Comparison of ENCODE assay signal across 8 cellular contexts in genomic region chr5:151075698-151076331, GRCh38. TPM values are rescaled to one million over a fixed set of nuclear protein-coding genes. Genes with fewer than 3 reads are reported as not detected.
DNase-seq lines count a peak whose midpoint lies in the region; ATAC-seq, FAIRE-seq and TF ChIP-seq lines count a peak whose summit lies in the region.

No MANE protein-coding gene starts in this region.

- H3K9me3 Mint-ChIP-seq in HFFc6 (no peaks in the 10 kb centered on the region), astrocyte (ENCODE audit: unreplicated experiment) (no peaks in the 10 kb centered on the region)

- H3K27ac ChIP-seq in astrocyte (ENCODE audit: low read depth, low read length): peak overlapping the region; percentile 82

- H3K4me2 ChIP-seq in astrocyte (ENCODE audit: low read length): peak overlapping the region; percentile 73

- FAIRE-seq in astrocyte (lab: Jason Lieb, UNC): no peak

- H3K4me3 Mint-ChIP-seq in HFFc6 (peak overlapping the region; percentile 49), astrocyte (ENCODE audit: unreplicated experiment) (no peak overlapping the region)

- peak; percentile 60 for DNase-seq in AG20443 (ENCODE audit: low spot score)
- peak; percentile 67 for DNase-seq in HFFc6
- no peak for DNase-seq in astrocyte (ENCODE audit: low read depth)
- DNase-seq in mucosa of descending colon: peak in 2 of 3 donors; percentile 23 to 70
- DNase-seq in NCI-H1417 treated with DMSO at 0.1 percent for 48 hours (lab: John Stamatoyannopoulos, UW): no peak
- no peak for DNase-seq in AML-193 (lab: John Stamatoyannopoulos, UW)

- H3K9me3 ChIP-seq in astrocyte (ENCODE audit: insufficient read depth, low read depth, low read length): no peaks in the 10 kb centered on the region
- H3K9me3 ChIP-seq in mucosa of descending colon: no peaks in the 10 kb centered on the region

- intact Hi-C loops in mucosa of descending colon (cut with DNase I, micrococcal nuclease): no loop called here

- no peak overlapping the region for H2AFZ ChIP-seq in astrocyte (ENCODE audit: low read depth, low read length)

- no peaks in the 10 kb centered on the region for H3K27me3 Mint-ChIP-seq in HFFc6 (ENCODE audit: insufficient read depth)
- no peaks in the 10 kb centered on the region for H3K27me3 Mint-ChIP-seq in astrocyte (ENCODE audit: low read depth, unreplicated experiment)

- H3K27ac Mint-ChIP-seq in HFFc6: peak overlapping the region; percentile 90
- H3K27ac Mint-ChIP-seq in astrocyte (ENCODE audit: unreplicated experiment): peak overlapping the region; percentile 81

- H3K27me3 ChIP-seq in astrocyte (ENCODE audit: insufficient read depth, low read length): no peaks in the 10 kb centered on the region

- H3K36me3 ChIP-seq in astrocyte (ENCODE audit: insufficient read depth, low read length) (no peaks in the 10 kb centered on the region), mucosa of descending colon (ENCODE audit: low read depth) (no peaks in the 10 kb centered on the region)

- ATAC-seq in mucosa of descending colon: peak; percentile 79
- no peak for ATAC-seq in HG02981 (IDR thresholded peaks at IDR 0.05; ENCODE audit: unreplicated experiment)
- no peak for ATAC-seq in GM21360 (IDR thresholded peaks at IDR 0.05; ENCODE audit: unreplicated experiment)

- H4K20me1 ChIP-seq in astrocyte (ENCODE audit: insufficient read depth, low read length): peaks cover 16% of the 10 kb centered on the region

- peaks cover 54% of the 10 kb centered on the region for H3K4me1 ChIP-seq in astrocyte (ENCODE audit: insufficient read depth, low read length)
- peaks cover 35% of the 10 kb centered on the region for H3K4me1 ChIP-seq in mucosa of descending colon (ENCODE audit: low read depth)

- H3K36me3 Mint-ChIP-seq in HFFc6 (ENCODE audit: low read depth): peaks cover 32% of the 10 kb centered on the region
- peaks cover 5% of the 10 kb centered on the region for H3K36me3 Mint-ChIP-seq in astrocyte (ENCODE audit: low read depth, unreplicated experiment)

- H3K4me1 Mint-ChIP-seq in HFFc6 (ENCODE audit: low read depth) (peaks cover 79% of the 10 kb centered on the region), astrocyte (ENCODE audit: low read depth, unreplicated experiment) (peaks cover 42% of the 10 kb centered on the region)

- H3K4me3 ChIP-seq in astrocyte (ENCODE audit: insufficient read depth, low read depth, low read length) (peak overlapping the region; percentile 6), mucosa of descending colon (no peak overlapping the region)

- H3K79me2 ChIP-seq in astrocyte (ENCODE audit: insufficient read depth, low read length): peaks cover 82% of the 10 kb centered on the region

- peak overlapping the region; percentile 62 for H3K9ac ChIP-seq in astrocyte (ENCODE audit: low read length)

- TF ChIP-seq CTCF in HFFc6 (IDR thresholded peaks at IDR 0.05) (no peak), astrocyte (IDR thresholded peaks at IDR 0.05; ENCODE audit: insufficient read depth, low read depth, low read length) (no peak), mucosa of descending colon (IDR thresholded peaks at IDR 0.05) (no peak)

RNA-seq across cellular contexts. Expression of gene TNIP1, which starts 5.0 kb away (rescaled TPM):
- 100 to 1,000 TPM in 1 of 6 experiments, 10 to 100 TPM in 5; 81.5 to 105 (median 89.5) TPM for total RNA-seq in HFFc6 (2021; fragmentation: NEBNext Ultra II Directional; extraction: Animal tissue kit (Norgen Biotek cat#: 25700))
- total RNA-seq in astrocyte (98.5 and 119 TPM in 2 replicates), mucosa of descending colon (100 to 1,000 TPM; 140 to 218 (median 156) TPM)

RNA-seq across cellular contexts. Expression of gene GPX3, which starts 55.4 kb away (rescaled TPM):
- 1 to 10 TPM in 1 of 6 experiments, under 1 TPM in 5; 0.66 to 1.2 (median 0.77) TPM for total RNA-seq in HFFc6 (2021; fragmentation: NEBNext Ultra II Directional; extraction: Animal tissue kit (Norgen Biotek cat#: 25700))
- total RNA-seq in astrocyte (12.2 and 15.6 TPM in 2 replicates), mucosa of descending colon (100 to 1,000 TPM in 2 of 3 donors, 10 to 100 TPM in 1; 44.6 to 460 (median 147) TPM)

Comparison
In these comparisons a context has a peak if more than half of its experiments do, and no peak if none do; other contexts are left out.
1. DNase-seq: peak in AG20443 (single experiment), HFFc6 (single experiment) and mucosa of descending colon (2 of 3); none in astrocyte (single experiment), NCI-H1417 treated with DMSO at 0.1 percent for 48 hours (single experiment) and AML-193 (0 of 2).